Comparison of ENCODE assay signal across 10 cellular contexts in genomic region chr10:102505462-102506115, GRCh38. TPM values are rescaled to one million over a fixed set of nuclear protein-coding genes. Genes with fewer than 3 reads are reported as not detected.
DNase-seq lines count a peak whose midpoint lies in the region; ATAC-seq and TF ChIP-seq lines count a peak whose summit lies in the region.
"Had no signal": no experiment of that assay in that cellular context is flagged by ENCODE, and none has a peak within 500 bp of the region (broad histone marks: within the 10 kb centered on the region; RNA-seq: fewer than 3 reads in every experiment).

No MANE protein-coding gene starts in this region.

- H3K27me3 Mint-ChIP-seq in activated T-helper 2 cell treated with anti-CD3 and anti-CD28 coated beads, Interferon-gamma antibody, Interleukin-2, Interleukin-4, amounts not matched to agents 10 μg/mL and 5 μg/mL and 100 μg/mL, durations not matched to agents 14 hours and 24 hours and 36 hours (ENCODE audit: low read depth), result no peaks in the 10 kb centered on the region

- no peak overlapping the region for H4K8ac ChIP-seq in mesenchymal stem cell (ENCODE audit: low read length)

- peaks cover 17% of the 10 kb centered on the region for H3K4me1 Mint-ChIP-seq in activated T-helper 2 cell treated with anti-CD3 and anti-CD28 coated beads, Interferon-gamma antibody, Interleukin-2, Interleukin-4, amounts not matched to agents 10 μg/mL and 5 μg/mL and 100 μg/mL, durations not matched to agents 14 hours and 24 hours and 36 hours (ENCODE audit: low read depth)

- H2BK120ac ChIP-seq in mesenchymal stem cell (ENCODE audit: low read depth, low read length), result no peak overlapping the region

- intact Hi-C loops in left ventricle myocardium superior (cut with micrococcal nuclease) (loop anchor here (10.0 kb wide), 1 partner anchor 79 kb away; no protein-coding TSS in a partner anchor), heart right ventricle (cut with DNase I) (loop anchor here (2.0 to 10.0 kb wide), 3 partner anchors 77 to 209 kb away; partner anchors contain the start of genes ARL3 (in 2 of the 10) and SFXN2 (in 2 of the 10)), testis (cut with DNase I; ENCODE audit: low total_unique reads) (loop anchor here (10.0 kb wide), 1 partner anchor 139 kb away; the partner anchor contains the start of gene TRIM8)
- intact Hi-C loops in activated T-helper 2 cell treated with anti-CD3 and anti-CD28 coated beads, Interferon-gamma antibody, Interleukin-2, Interleukin-4, amounts not matched to agents 10 μg/mL and 5 μg/mL and 100 μg/mL, durations not matched to agents 14 hours and 24 hours and 36 hours (cut with micrococcal nuclease), result no loop called here

- peaks cover 26% of the 10 kb centered on the region for H3K79me1 ChIP-seq in mesenchymal stem cell (replicated peaks; ENCODE audit: low read length, poor library complexity, severe bottlenecking)

- H3K4me1 ChIP-seq in heart right ventricle (peaks cover 7 to 73% (median 38%) of the 10 kb centered on the region in 9 donors), mesenchymal stem cell (ENCODE audit: control insufficient read depth, insufficient read depth, low read depth, low read length) (peaks cover 13% of the 10 kb centered on the region), testis (peaks cover 18% of the 10 kb centered on the region)
- peaks cover 13% of the 10 kb centered on the region for H3K4me1 ChIP-seq in effector memory CD4-positive, alpha-beta T cell (ENCODE audit: control insufficient read depth, insufficient read depth, low read length, poor library complexity, severe bottlenecking)

- no peak overlapping the region for H2BK5ac ChIP-seq in mesenchymal stem cell (ENCODE audit: low read depth, low read length, poor library complexity, severe bottlenecking)

- H2BK12ac ChIP-seq in mesenchymal stem cell (ENCODE audit: low read length in 2 of 2), result no peak overlapping the region

- H3K4me3 ChIP-seq in heart right ventricle (peak overlapping the region in 4 of 10 donors; percentile 68 to 99 (median 86)), mesenchymal stem cell (ENCODE audit: insufficient read depth in 1 of 2, low read depth in 1 of 2, low read length in 2 of 2) (peak overlapping the region in 1 of 2 experiments; percentile 96), testis (no peak overlapping the region)
- no peak overlapping the region for H3K4me3 ChIP-seq in effector memory CD4-positive, alpha-beta T cell (ENCODE audit: insufficient read depth, low read depth, low read length, poor library complexity, severe bottlenecking)

- peak overlapping the region; percentile 91 for H3K9ac ChIP-seq in mesenchymal stem cell (ENCODE audit: low read length)

- H3K4me3 Mint-ChIP-seq in activated T-helper 2 cell treated with anti-CD3 and anti-CD28 coated beads, Interferon-gamma antibody, Interleukin-2, Interleukin-4, amounts not matched to agents 10 μg/mL and 5 μg/mL and 100 μg/mL, durations not matched to agents 14 hours and 24 hours and 36 hours (ENCODE audit: low read depth), result no peak overlapping the region

- no peak for TF ChIP-seq POLR2A in testis (IDR thresholded peaks at IDR 0.05)

- H3K36me3 Mint-ChIP-seq in activated T-helper 2 cell treated with anti-CD3 and anti-CD28 coated beads, Interferon-gamma antibody, Interleukin-2, Interleukin-4, amounts not matched to agents 10 μg/mL and 5 μg/mL and 100 μg/mL, durations not matched to agents 14 hours and 24 hours and 36 hours (ENCODE audit: low read depth), result peaks cover 22% of the 10 kb centered on the region

- H3K18ac ChIP-seq in mesenchymal stem cell (ENCODE audit: low read depth in 1 of 2, low read length in 2 of 2), result no peak overlapping the region

- peak overlapping the region in 1 of 2 experiments; percentile 60 for H3K23ac ChIP-seq in mesenchymal stem cell (ENCODE audit: low read length in 2 of 2)

- ATAC-seq in left ventricle myocardium superior, result no peak
- ATAC-seq in heart right ventricle, result no peak
- no peak for ATAC-seq in GM18502 (IDR thresholded peaks at IDR 0.05; ENCODE audit: poor library complexity, unreplicated experiment)
- ATAC-seq: Right ventricle myocardium inferior had no signal

- WGBS in heart right ventricle, 2 donors, result 71 to 74% methylated on average over 10 of the region's 10 CpGs
- 95% methylated on average over 9 of the region's 10 CpGs for WGBS in mesenchymal stem cell
- 64 to 65% methylated on average over 10 of the region's 10 CpGs for WGBS in testis, 2 donors

- H4K91ac ChIP-seq in mesenchymal stem cell (ENCODE audit: low read length), result no peak overlapping the region

- H2BK15ac ChIP-seq in mesenchymal stem cell (ENCODE audit: low read depth, poor library complexity, severe bottlenecking), result no peak overlapping the region

- H3K14ac ChIP-seq in mesenchymal stem cell (ENCODE audit: low read length in 2 of 2), result no peak overlapping the region

- H3K27me3 ChIP-seq in heart right ventricle (no peaks in the 10 kb centered on the region), mesenchymal stem cell (ENCODE audit: control insufficient read depth in 1 of 2, insufficient read depth in 1 of 2, low read length in 2 of 2) (no peaks in the 10 kb centered on the region), testis (no peaks in the 10 kb centered on the region)
- H3K27me3 ChIP-seq in effector memory CD4-positive, alpha-beta T cell (replicated peaks; ENCODE audit: control insufficient read depth, insufficient read depth, low read length, poor library complexity, severe bottlenecking), result no peaks in the 10 kb centered on the region

- peak overlapping the region; percentile 95 for H3K4me2 ChIP-seq in mesenchymal stem cell (ENCODE audit: low read length, poor library complexity, severe bottlenecking)

- peak; percentile 33 for DNase-seq in left ventricle myocardium superior
- DNase-seq in heart right ventricle, result no peak
- peak; percentile 15 for DNase-seq in astrocyte of the hippocampus (ENCODE audit: low read depth, low spot score)
- DNase-seq in mesenchymal stem cell, result no peak
- no peak for DNase-seq in effector memory CD4-positive, alpha-beta T cell
- no peak for DNase-seq in testis
- no peak for DNase-seq in activated T-helper 2 cell treated with anti-CD3 and anti-CD28 coated beads, Interferon-gamma antibody, Interleukin-2, Interleukin-4, amounts not matched to agents 10 μg/mL and 5 μg/mL and 100 μg/mL, durations not matched to agents 14 hours and 24 hours and 36 hours (ENCODE audit: low spot score)
- DNase-seq: activated naive CD4-positive, alpha-beta T cell had no signal

- H3K9me3 ChIP-seq in heart right ventricle (no peaks in the 10 kb centered on the region), mesenchymal stem cell (ENCODE audit: control insufficient read depth, low read length) (no peaks in the 10 kb centered on the region), testis (no peaks in the 10 kb centered on the region)
- H3K9me3 ChIP-seq in effector memory CD4-positive, alpha-beta T cell (ENCODE audit: control insufficient read depth, low read length), result no peaks in the 10 kb centered on the region

- TF ChIP-seq CTCF in heart right ventricle (IDR thresholded peaks at IDR 0.05), result no peak
- no peak for TF ChIP-seq CTCF in testis (IDR thresholded peaks at IDR 0.05)

- H3K36me3 ChIP-seq in heart right ventricle, result peaks cover 0 to 40% (median 11%) of the 10 kb centered on the region in 9 donors
- peaks cover 10 to 26% of the 10 kb centered on the region in 2 experiments for H3K36me3 ChIP-seq in mesenchymal stem cell (ENCODE audit: control insufficient read depth in 1 of 2, insufficient read depth in 2 of 2, low read depth in 1 of 2, low read length in 2 of 2)
- H3K36me3 ChIP-seq in effector memory CD4-positive, alpha-beta T cell (ENCODE audit: control insufficient read depth, insufficient read depth, low read length), result peaks cover 18% of the 10 kb centered on the region
- H3K36me3 ChIP-seq in testis (ENCODE audit: low read depth, missing control alignments), result no peaks in the 10 kb centered on the region

- no peak overlapping the region for H3K27ac Mint-ChIP-seq in activated T-helper 2 cell treated with anti-CD3 and anti-CD28 coated beads, Interferon-gamma antibody, Interleukin-2, Interleukin-4, amounts not matched to agents 10 μg/mL and 5 μg/mL and 100 μg/mL, durations not matched to agents 14 hours and 24 hours and 36 hours

- H3K4ac ChIP-seq in mesenchymal stem cell (ENCODE audit: low read depth in 1 of 2, low read length in 2 of 2), result no peak overlapping the region

- H3K27ac ChIP-seq in heart right ventricle (peak overlapping the region in 2 of 10 donors; percentile 4 to 90), mesenchymal stem cell (ENCODE audit: low read length, poor library complexity, severe bottlenecking) (no peak overlapping the region), testis (no peak overlapping the region)
- no peak overlapping the region for H3K27ac ChIP-seq in effector memory CD4-positive, alpha-beta T cell (ENCODE audit: insufficient read depth, low read length, poor library complexity, severe bottlenecking)

- no peaks in the 10 kb centered on the region for H3K9me3 Mint-ChIP-seq in activated T-helper 2 cell treated with anti-CD3 and anti-CD28 coated beads, Interferon-gamma antibody, Interleukin-2, Interleukin-4, amounts not matched to agents 10 μg/mL and 5 μg/mL and 100 μg/mL, durations not matched to agents 14 hours and 24 hours and 36 hours

- H2AK5ac ChIP-seq in mesenchymal stem cell (ENCODE audit: low read length, severe bottlenecking), result no peak overlapping the region

- H2AFZ ChIP-seq in mesenchymal stem cell (ENCODE audit: low read depth, low read length), result no peak overlapping the region

RNA-seq across cellular contexts. Expression of gene SUFU, which starts 1.8 kb away (rescaled TPM):
- total RNA-seq in left ventricle myocardium superior (8.0 TPM), heart right ventricle (10 to 100 TPM in 1 of 10 donors, 1 to 10 TPM in 9; 5.7 to 10.1 (median 7.5) TPM), testis (10 to 100 TPM; 16.5 to 22.9 TPM)
- polyA plus RNA-seq in heart right ventricle (1 to 10 TPM; 3.3 to 4.9 TPM), testis (ENCODE audit: insufficient read depth, low read depth, low replicate concordance) (28.4 TPM)
- polyA plus RNA-seq in mesenchymal stem cell (2013, experiment 1 of 2), result 11.6 TPM
- polyA plus RNA-seq in mesenchymal stem cell (2013, experiment 2 of 2), result 11.5 TPM
- total RNA-seq in activated T-helper 2 cell treated with anti-CD3 and anti-CD28 coated beads, Interferon-gamma antibody, Interleukin-2, Interleukin-4, amounts not matched to agents 10 μg/mL and 5 μg/mL and 100 μg/mL, durations not matched to agents 14 hours and 24 hours and 36 hours, result 11.1 and 12.4 TPM in 2 replicates

RNA-seq across cellular contexts. Expression of gene ACTR1A, which starts 3.1 kb away (rescaled TPM):
- total RNA-seq in left ventricle myocardium superior, result 101 TPM
- 100 to 1,000 TPM in 8 of 10 donors, 10 to 100 TPM in 2; 90.1 to 138 (median 110) TPM for total RNA-seq in heart right ventricle
- polyA plus RNA-seq in heart right ventricle, result 100 to 1,000 TPM; 102 to 113 TPM
- polyA plus RNA-seq in mesenchymal stem cell (2013, experiment 1 of 2), result 87.9 TPM
- 88.7 TPM for polyA plus RNA-seq in mesenchymal stem cell (2013, experiment 2 of 2)
- 10 to 100 TPM; 97.6 to 97.7 TPM for total RNA-seq in testis
- 126 TPM for polyA plus RNA-seq in testis (ENCODE audit: insufficient read depth, low read depth, low replicate concordance)
- 66.9 and 69.7 TPM in 2 replicates for total RNA-seq in activated T-helper 2 cell treated with anti-CD3 and anti-CD28 coated beads, Interferon-gamma antibody, Interleukin-2, Interleukin-4, amounts not matched to agents 10 μg/mL and 5 μg/mL and 100 μg/mL, durations not matched to agents 14 hours and 24 hours and 36 hours

RNA-seq across cellular contexts. Expression of gene C10orf95, which starts 54.2 kb away (rescaled TPM):
- total RNA-seq in left ventricle myocardium superior (not detected), heart right ventricle (not detected), testis (1 to 10 TPM in 1 of 2 donors, under 1 TPM in 1; 0.55 to 1.3 TPM)
- polyA plus RNA-seq in heart right ventricle (not detected), testis (ENCODE audit: insufficient read depth, low read depth, low replicate concordance) (0.29 TPM)
- polyA plus RNA-seq in mesenchymal stem cell (2013, experiment 1 of 2), result not detected
- polyA plus RNA-seq in mesenchymal stem cell (2013, experiment 2 of 2), result 0.03 TPM
- 0.32 TPM in 1 of 2 replicates, not detected in the other for total RNA-seq in activated T-helper 2 cell treated with anti-CD3 and anti-CD28 coated beads, Interferon-gamma antibody, Interleukin-2, Interleukin-4, amounts not matched to agents 10 μg/mL and 5 μg/mL and 100 μg/mL, durations not matched to agents 14 hours and 24 hours and 36 hours
- total RNA-seq: Right ventricle myocardium inferior had no signal

Comparison
In these comparisons a context has a peak if more than half of its experiments do, and no peak if none do; other contexts are left out.
1. DNase-seq: peak in left ventricle myocardium superior (single experiment) and astrocyte of the hippocampus (single experiment); none in heart right ventricle (0 of 2), mesenchymal stem cell (single experiment), effector memory CD4-positive, alpha-beta T cell (0 of 3), testis (single experiment) and activated T-helper 2 cell treated with anti-CD3 and anti-CD28 coated beads, Interferon-gamma antibody, Interleukin-2, Interleukin-4, amounts not matched to agents 10 μg/mL and 5 μg/mL and 100 μg/mL, durations not matched to agents 14 hours and 24 hours and 36 hours (single experiment).